Comparison of ENCODE assay signal across 20 cellular contexts in genomic region chr2:127437056-127437455, GRCh38. TPM values are rescaled to one million over a fixed set of nuclear protein-coding genes. Genes with fewer than 3 reads are reported as not detected.
DNase-seq lines count a peak whose midpoint lies in the region; ATAC-seq, FAIRE-seq and TF ChIP-seq lines count a peak whose summit lies in the region.
"Had no signal": no experiment of that assay in that cellular context is flagged by ENCODE, and none has a peak within 500 bp of the region (broad histone marks: within the 10 kb centered on the region; RNA-seq: fewer than 3 reads in every experiment).

No MANE protein-coding gene starts in this region.

- H3K79me2 ChIP-seq in HepG2 (ENCODE audit: insufficient read depth, low read length) (no peaks in the 10 kb centered on the region), hepatocyte (no peaks in the 10 kb centered on the region)

- no peak for DNase-seq in HepG2 (ENCODE audit: low spot score)
- DNase-seq in right lobe of liver, result no peak
- DNase-seq in hepatocyte (ENCODE audit: low spot score), result no peak
- DNase-seq in osteocyte (ENCODE audit: extremely low spot score, unreplicated experiment), result peak; percentile 79
- DNase-seq in GM03348 (ENCODE audit: low spot score), result no peak
- DNase-seq in GOT3 (lab: John Stamatoyannopoulos, UW), result no peak
- DNase-seq: CD8-positive, alpha-beta T cell; H7; HFFc6; KG1 had no signal

- H3K4me3 Mint-ChIP-seq in osteocyte (ENCODE audit: unreplicated experiment), result no peak overlapping the region
- H3K4me3 Mint-ChIP-seq: CD8-positive, alpha-beta T cell; GM23338; HFFc6 had no signal

- H3K27me3 ChIP-seq in HepG2 (ENCODE audit: control insufficient read depth in 1 of 2, insufficient read depth in 2 of 2, low read length in 2 of 2), result no peaks in the 10 kb centered on the region
- no peaks in the 10 kb centered on the region for H3K27me3 ChIP-seq in right lobe of liver
- H3K27me3 ChIP-seq in hepatocyte, result no peaks in the 10 kb centered on the region
- H3K27me3 ChIP-seq: BLaER1 had no signal

- TF ChIP-seq CTCF in HepG2 (CRISPR knock-in tag; IDR thresholded peaks at IDR 0.05), result no peak
- TF ChIP-seq CTCF in right lobe of liver (IDR thresholded peaks at IDR 0.05), result no peak
- no peak for TF ChIP-seq CTCF in hepatocyte (IDR thresholded peaks at IDR 0.05; ENCODE audit: poor library complexity)
- TF ChIP-seq CTCF in osteocyte (IDR thresholded peaks at IDR 0.05), result no peak

- no peaks in the 10 kb centered on the region for H3K9me3 ChIP-seq in HepG2 (ENCODE audit: low read length)
- H3K9me3 ChIP-seq in right lobe of liver, result no peaks in the 10 kb centered on the region
- no peaks in the 10 kb centered on the region for H3K9me3 ChIP-seq in hepatocyte (ENCODE audit: low read depth)

- H3K4me2 ChIP-seq in HepG2 (ENCODE audit: low read depth, low read length), result no peak overlapping the region
- no peak overlapping the region for H3K4me2 ChIP-seq in hepatocyte
- H3K4me2 ChIP-seq: A549, BLaER1, GM23338 had no signal

- in situ Hi-C loops in HepG2 (cut with HindIII; ENCODE audit: extremely low pct_ligation_motif_present, low pct_unique_long_range_greater_than_20kb), result no loop called here

- POLR2A ChIA-PET in HepG2 (lab: Yijun Ruan, JAX), result interaction anchor here (0.6 to 16.2 kb wide), 11 partner anchors 9 to 143 kb away, joined by 4 to 229 read pairs (median 7); partner anchors contain the start of genes ERCC3 and PROC

- no peak for TF ChIP-seq POLR2A in HepG2 (IDR thresholded peaks at IDR 0.05; ENCODE audit: insufficient read depth in 1 of 2, low read depth in 2 of 2, low read length in 2 of 2)
- no peak for TF ChIP-seq POLR2A in right lobe of liver (IDR thresholded peaks at IDR 0.05)

- 95% methylated on average over 9 of the region's 9 CpGs for WGBS in HepG2 (ENCODE audit: low lambda C conversion rate)
- WGBS in right lobe of liver (ENCODE audit: insufficient coverage, low coverage, low lambda C conversion rate, missing lambda C conversion rate), result 95% methylated on average over 3 of the region's 9 CpGs
- 94% methylated on average over 9 of the region's 9 CpGs for WGBS in hepatocyte (ENCODE audit: low lambda C conversion rate, missing lambda C conversion rate)

- no peak for FAIRE-seq in HepG2 (lab: Jason Lieb, UNC)
- FAIRE-seq: A549, D721Med, G401.6, GM12892, HTR-8/SVneo had no signal

- peaks cover 3% of the 10 kb centered on the region for H3K4me1 Mint-ChIP-seq in osteocyte (ENCODE audit: unreplicated experiment)
- H3K4me1 Mint-ChIP-seq: GM23338 had no signal

- H3K4me3 ChIP-seq in HepG2 (replicated peaks in 1 of 3; ENCODE audit: insufficient read depth in 1 of 3, low read depth in 2 of 3, low read length in 3 of 3) (no peak overlapping the region), right lobe of liver (no peak overlapping the region), hepatocyte (no peak overlapping the region)
- H3K4me3 ChIP-seq: A549, BLaER1, GM23338 had no signal

- H3K27me3 Mint-ChIP-seq in osteocyte (ENCODE audit: unreplicated experiment), result no peaks in the 10 kb centered on the region

- peak overlapping the region; percentile 69; the same call in 1 of the 2 replicates for H3K9ac ChIP-seq in HepG2 (ENCODE audit: insufficient read depth, low read depth, low read length)
- H3K9ac ChIP-seq: BLaER1 had no signal

- no peaks in the 10 kb centered on the region for H3K9me2 ChIP-seq in hepatocyte (replicated peaks; ENCODE audit: insufficient read depth)

- intact Hi-C loops in HepG2 (cut with micrococcal nuclease; ENCODE audit: unreplicated experiment), result no loop called here
- intact Hi-C loops in right lobe of liver (cut with DNase I), result no loop called here

- BruUV-seq in HepG2 (replicated peaks; lab: Mats Ljungman, UMichigan), result no TSS peak

- CTCF ChIA-PET in HepG2 (lab: Yijun Ruan, JAX; ENCODE audit: low intra/inter-chr PET ratio, low total read pairs), result interaction anchor here (1.9 to 2.4 kb wide), 2 partner anchors 16 to 42 kb away, joined by 8 to 12 read pairs; no protein-coding TSS in a partner anchor

- H3K9me3 Mint-ChIP-seq in osteocyte (ENCODE audit: unreplicated experiment), result peaks cover 11% of the 10 kb centered on the region

- TF ChIP-seq RAD21 in HepG2 (CRISPR knock-in tag; IDR thresholded peaks at IDR 0.05), result no peak

- ATAC-seq in HepG2 (no peak), right lobe of liver (no peak), GM18498 (IDR thresholded peaks at IDR 0.05; ENCODE audit: unreplicated experiment) (no peak)
- ATAC-seq: CD8-positive, alpha-beta T cell; HCT116 had no signal

- H3K36me3 Mint-ChIP-seq in osteocyte (ENCODE audit: unreplicated experiment), result peaks cover 6% of the 10 kb centered on the region
- H3K36me3 Mint-ChIP-seq: CD8-positive, alpha-beta T cell had no signal

- no peak for TF ChIP-seq EP300 in HepG2 (IDR thresholded peaks at IDR 0.05; ENCODE audit: low read depth in 2 of 2, low read length in 2 of 2)
- no peak for TF ChIP-seq EP300 in HepG2 (CRISPR knock-in tag; IDR thresholded peaks at IDR 0.05; ENCODE audit: borderline replicate concordance)

- H2AFZ ChIP-seq in HepG2 (ENCODE audit: low read length) (no peak overlapping the region), hepatocyte (no peak overlapping the region)
- H2AFZ ChIP-seq: GM23338 had no signal

- peak overlapping the region; percentile 94 for H3K27ac ChIP-seq in HepG2 (ENCODE audit: extremely low read length, insufficient read depth, low read length)
- peak overlapping the region in 1 of 3 donors; percentile 89 for H3K27ac ChIP-seq in right lobe of liver
- H3K27ac ChIP-seq in hepatocyte, result peak overlapping the region; percentile 91
- H3K27ac ChIP-seq: 22Rv1, A549, BLaER1 had no signal

- no peak overlapping the region for H3K27ac Mint-ChIP-seq in osteocyte (ENCODE audit: unreplicated experiment)
- H3K27ac Mint-ChIP-seq: CD8-positive, alpha-beta T cell; GM23338; HFFc6 had no signal

- H3K36me3 ChIP-seq in HepG2 (replicated peaks in 1 of 2; ENCODE audit: control insufficient read depth in 1 of 2, insufficient read depth in 2 of 2, low read length in 2 of 2) (no peaks in the 10 kb centered on the region), right lobe of liver (no peaks in the 10 kb centered on the region), hepatocyte (replicated peaks; ENCODE audit: insufficient read depth, low read depth) (no peaks in the 10 kb centered on the region)
- H3K36me3 ChIP-seq: BLaER1 had no signal

- H4K20me1 ChIP-seq in HepG2 (ENCODE audit: insufficient read depth, low read length) (no peaks in the 10 kb centered on the region), hepatocyte (ENCODE audit: insufficient read depth, poor library complexity, severe bottlenecking) (no peaks in the 10 kb centered on the region)
- H4K20me1 ChIP-seq: BLaER1 had no signal

- H3K4me1 ChIP-seq in HepG2 (ENCODE audit: insufficient read depth, low read length) (peaks cover 57% of the 10 kb centered on the region), right lobe of liver (peaks cover 0 to 34% (median 15%) of the 10 kb centered on the region in 4 donors), hepatocyte (ENCODE audit: insufficient read depth) (peaks cover 12% of the 10 kb centered on the region)
- H3K4me1 ChIP-seq: BLaER1 had no signal

RNA-seq across cellular contexts. Expression of gene PROC, which starts 18.8 kb away (rescaled TPM):
- total RNA-seq in HepG2 (2016; rRNA removed; fragmentation: Illumina TruSeq; extraction: Trizol) (52.1 and 134 TPM in 2 replicates), right lobe of liver (100 to 1,000 TPM; 224 to 447 (median 319) TPM), hepatocyte (42.6 and 62.3 TPM in 2 replicates), osteocyte (1.6 and 2.5 TPM in 2 replicates)
- 19.2 and 23.2 TPM in 2 replicates for total RNA-seq in HepG2 (2016; cell fraction: cytosol; rRNA removed; fragmentation: Illumina TruSeq; extraction: Trizol; ENCODE audit: low read depth)
- total RNA-seq in HepG2 (2016; cell fraction: insoluble cytoplasmic fraction; rRNA removed; fragmentation: Illumina TruSeq; extraction: Trizol), result 49.9 and 134 TPM in 2 replicates
- 37.4 and 38.6 TPM in 2 replicates for total RNA-seq in HepG2 (2016; cell fraction: membrane; rRNA removed; fragmentation: Illumina TruSeq; extraction: Trizol)
- total RNA-seq in HepG2 (2016; cell fraction: nucleus; rRNA removed; fragmentation: Illumina TruSeq; extraction: Trizol), result 166 and 178 TPM in 2 replicates
- polyA plus RNA-seq in HepG2 (2011; rRNA removed) (185 and 266 TPM in 2 replicates), hepatocyte (48.9 and 70.2 TPM in 2 replicates)
- polyA plus RNA-seq in HepG2 (2011; cell fraction: cytosol; rRNA removed), result 113 and 166 TPM in 2 replicates
- polyA plus RNA-seq in HepG2 (2011; cell fraction: nucleus; rRNA removed), result 1,267 and 1,304 TPM in 2 replicates
- polyA plus RNA-seq in HepG2 (2012), result 232 and 321 TPM in 2 replicates
- polyA plus RNA-seq in HepG2 (2016; cell fraction: cytosol; fragmentation: Illumina TruSeq; extraction: Trizol; ENCODE audit: low read depth), result 17.2 and 19.9 TPM in 2 replicates
- polyA plus RNA-seq in HepG2 (2016; cell fraction: insoluble cytoplasmic fraction; fragmentation: Illumina TruSeq; extraction: Trizol; ENCODE audit: low read depth), result 48.9 and 49.8 TPM in 2 replicates
- 22.9 and 24.9 TPM in 2 replicates for polyA plus RNA-seq in HepG2 (2016; cell fraction: membrane; fragmentation: Illumina TruSeq; extraction: Trizol; ENCODE audit: low read depth)
- polyA plus RNA-seq in HepG2 (2016; cell fraction: nucleus; fragmentation: Illumina TruSeq; extraction: Trizol; ENCODE audit: insufficient read depth, low read depth), result 354 and 380 TPM in 2 replicates
- polyA minus RNA-seq in HepG2 (2011; rRNA and poly(A)+ RNA removed; ENCODE audit: low replicate concordance), result 241 TPM in 1 of 2 replicates, not detected in the other
- polyA minus RNA-seq in HepG2 (2011; cell fraction: cytosol; rRNA and poly(A)+ RNA removed), result 64.7 and 65.5 TPM in 2 replicates
- 172 and 188 TPM in 2 replicates for polyA minus RNA-seq in HepG2 (2011; cell fraction: nucleus; rRNA and poly(A)+ RNA removed)
- total RNA-seq: HFFc6 had no signal

RNA-seq across cellular contexts. Expression of gene MAP3K2, which starts 49.3 kb away (rescaled TPM):
- total RNA-seq in HepG2 (2016; rRNA removed; fragmentation: Illumina TruSeq; extraction: Trizol) (37.2 and 56.1 TPM in 2 replicates), right lobe of liver (10 to 100 TPM; 28.6 to 45.1 (median 39.8) TPM), hepatocyte (42.9 and 52.5 TPM in 2 replicates), osteocyte (60.9 and 63.9 TPM in 2 replicates)
- 12.9 and 13.4 TPM in 2 replicates for total RNA-seq in HepG2 (2016; cell fraction: cytosol; rRNA removed; fragmentation: Illumina TruSeq; extraction: Trizol; ENCODE audit: low read depth)
- 35.8 and 54.1 TPM in 2 replicates for total RNA-seq in HepG2 (2016; cell fraction: insoluble cytoplasmic fraction; rRNA removed; fragmentation: Illumina TruSeq; extraction: Trizol)
- 28.2 and 32.6 TPM in 2 replicates for total RNA-seq in HepG2 (2016; cell fraction: membrane; rRNA removed; fragmentation: Illumina TruSeq; extraction: Trizol)
- 37.4 and 42.1 TPM in 2 replicates for total RNA-seq in HepG2 (2016; cell fraction: nucleus; rRNA removed; fragmentation: Illumina TruSeq; extraction: Trizol)
- polyA plus RNA-seq in HepG2 (2011; rRNA removed) (11.2 and 12.2 TPM in 2 replicates), hepatocyte (28.5 and 35.7 TPM in 2 replicates)
- 5.1 and 7.6 TPM in 2 replicates for polyA plus RNA-seq in HepG2 (2011; cell fraction: cytosol; rRNA removed)
- polyA plus RNA-seq in HepG2 (2011; cell fraction: nucleus; rRNA removed), result 18.1 and 21.8 TPM in 2 replicates
- polyA plus RNA-seq in HepG2 (2012), result 11.5 and 11.7 TPM in 2 replicates
- 0.44 and 0.68 TPM in 2 replicates for polyA plus RNA-seq in HepG2 (2016; cell fraction: cytosol; fragmentation: Illumina TruSeq; extraction: Trizol; ENCODE audit: low read depth)
- 14.1 and 15.7 TPM in 2 replicates for polyA plus RNA-seq in HepG2 (2016; cell fraction: insoluble cytoplasmic fraction; fragmentation: Illumina TruSeq; extraction: Trizol; ENCODE audit: low read depth)
- 3.3 and 3.5 TPM in 2 replicates for polyA plus RNA-seq in HepG2 (2016; cell fraction: membrane; fragmentation: Illumina TruSeq; extraction: Trizol; ENCODE audit: low read depth)
- 28.7 and 30.7 TPM in 2 replicates for polyA plus RNA-seq in HepG2 (2016; cell fraction: nucleus; fragmentation: Illumina TruSeq; extraction: Trizol; ENCODE audit: insufficient read depth, low read depth)
- polyA minus RNA-seq in HepG2 (2011; rRNA and poly(A)+ RNA removed; ENCODE audit: low replicate concordance), result 20.5 and 26.7 TPM in 2 replicates
- 43.5 and 45.0 TPM in 2 replicates for polyA minus RNA-seq in HepG2 (2011; cell fraction: cytosol; rRNA and poly(A)+ RNA removed)
- 46.0 and 46.6 TPM in 2 replicates for polyA minus RNA-seq in HepG2 (2011; cell fraction: nucleus; rRNA and poly(A)+ RNA removed)
